In the genomic region with DNA sequence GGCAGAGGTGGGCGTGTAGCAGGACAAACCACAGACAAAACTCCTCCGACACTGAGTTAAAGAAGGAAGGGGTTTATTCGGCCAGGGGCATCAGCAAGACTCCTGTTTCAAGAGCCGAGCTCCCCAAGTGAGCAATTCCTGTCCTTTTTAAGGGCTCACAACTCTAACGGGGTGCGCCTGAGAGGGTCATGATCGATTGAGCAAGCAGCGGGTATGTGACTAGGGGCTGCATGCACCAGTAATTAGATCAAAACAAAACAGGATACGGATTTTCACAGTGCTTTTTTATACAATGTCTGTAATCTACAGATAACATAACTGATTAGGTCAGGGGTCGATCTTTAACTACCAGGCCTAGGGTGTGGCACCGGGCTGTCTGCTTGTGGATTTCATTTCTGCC, we compare ENCODE assay signal across 13 cellular contexts. TPM values are rescaled to one million over a fixed set of nuclear protein-coding genes. Genes with fewer than 3 reads are reported as not detected.
"Had no signal": no experiment of that assay in that cellular context is flagged by ENCODE, and none has a peak within 500 bp of the region (broad histone marks: within the 10 kb centered on the region; RNA-seq: fewer than 3 reads in every experiment).

No MANE protein-coding gene starts in this region.

RNA-seq across cellular contexts. Expression of a gene that starts 12.9 kb away (rescaled TPM):
- total RNA-seq: activated CD4-positive, alpha-beta memory T cell treated with anti-CD3 and anti-CD28 coated beads, Interleukin-2, amount 10 ng/mL, durations not matched to agents 7 days and 5 days; activated CD4-positive, alpha-beta T cell treated with anti-CD3 and anti-CD28 coated beads for 36 hours; activated CD4-positive, alpha-beta T cell treated with anti-CD3 and anti-CD28 coated beads, Interleukin-2, amount 10 ng/mL, durations not matched to agents 7 days and 5 days; activated CD8-positive, alpha-beta memory T cell treated with anti-CD3 and anti-CD28 coated beads, Interleukin-2, amount 10 ng/mL, durations not matched to agents 7 days and 5 days; activated CD8-positive, alpha-beta T cell treated with anti-CD3 and anti-CD28 coated beads, Interleukin-2, amount 10 ng/mL, durations not matched to agents 7 days and 5 days; activated naive CD8-positive, alpha-beta T cell treated with anti-CD3 and anti-CD28 coated beads, Interleukin-2, amount 10 ng/mL, durations not matched to agents 7 days and 5 days; activated T-helper 2 cell treated with anti-CD3 and anti-CD28 coated beads, Interferon-gamma antibody, Interleukin-2, Interleukin-4, amounts not matched to agents 10 μg/mL and 5 μg/mL and 100 μg/mL, durations not matched to agents 14 hours and 24 hours and 36 hours; ascending aorta; bronchial epithelial cell; cardiac muscle cell; chondrocyte; T-helper 1 cell treated with Interleukin-12 subunit alpha and Interleukin-12 subunit beta and Interleukin-4 antibody, amounts not matched to agents 30 ng/mL and 1 ng/mL, for 36 hours; T-helper 2 cell treated with Interferon-gamma antibody and Interleukin-4, amounts not matched to agents 100 ng/mL and 5 ng/mL, for 36 hours had no signal
- polyA plus RNA-seq: cardiac muscle cell had no signal

RNA-seq across cellular contexts. Expression of a gene that starts 44.9 kb away (rescaled TPM):
- total RNA-seq: activated CD4-positive, alpha-beta memory T cell treated with anti-CD3 and anti-CD28 coated beads, Interleukin-2, amount 10 ng/mL, durations not matched to agents 7 days and 5 days; activated CD4-positive, alpha-beta T cell treated with anti-CD3 and anti-CD28 coated beads for 36 hours; activated CD4-positive, alpha-beta T cell treated with anti-CD3 and anti-CD28 coated beads, Interleukin-2, amount 10 ng/mL, durations not matched to agents 7 days and 5 days; activated CD8-positive, alpha-beta memory T cell treated with anti-CD3 and anti-CD28 coated beads, Interleukin-2, amount 10 ng/mL, durations not matched to agents 7 days and 5 days; activated CD8-positive, alpha-beta T cell treated with anti-CD3 and anti-CD28 coated beads, Interleukin-2, amount 10 ng/mL, durations not matched to agents 7 days and 5 days; activated naive CD8-positive, alpha-beta T cell treated with anti-CD3 and anti-CD28 coated beads, Interleukin-2, amount 10 ng/mL, durations not matched to agents 7 days and 5 days; activated T-helper 2 cell treated with anti-CD3 and anti-CD28 coated beads, Interferon-gamma antibody, Interleukin-2, Interleukin-4, amounts not matched to agents 10 μg/mL and 5 μg/mL and 100 μg/mL, durations not matched to agents 14 hours and 24 hours and 36 hours; ascending aorta; bronchial epithelial cell; cardiac muscle cell; chondrocyte; T-helper 1 cell treated with Interleukin-12 subunit alpha and Interleukin-12 subunit beta and Interleukin-4 antibody, amounts not matched to agents 30 ng/mL and 1 ng/mL, for 36 hours; T-helper 2 cell treated with Interferon-gamma antibody and Interleukin-4, amounts not matched to agents 100 ng/mL and 5 ng/mL, for 36 hours had no signal
- polyA plus RNA-seq: cardiac muscle cell had no signal
